In the genomic region with DNA sequence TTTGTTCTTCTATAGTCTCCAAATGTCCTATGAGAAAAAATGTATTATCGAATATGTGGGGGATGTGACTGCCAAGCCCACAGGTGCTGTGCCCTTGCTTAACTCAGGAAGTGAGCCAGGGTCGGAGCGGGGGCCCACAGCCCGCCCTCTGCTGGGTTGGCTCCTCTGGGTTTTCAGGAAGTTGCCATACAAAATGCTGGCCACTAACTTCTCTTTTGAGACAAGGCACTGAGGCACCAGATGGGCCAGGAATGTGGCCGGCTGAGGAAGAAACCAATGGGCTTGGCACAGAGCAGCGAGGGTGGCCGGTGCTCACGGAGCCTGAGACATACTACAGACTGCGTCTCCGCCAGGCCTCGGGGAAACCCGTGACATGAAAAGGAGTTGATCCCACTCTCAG, we compare ENCODE assay signal across 10 cellular contexts. TPM values are rescaled to one million over a fixed set of nuclear protein-coding genes. Genes with fewer than 3 reads are reported as not detected.
A peak's percentile ranks its signal among the peaks of the same experiment; 100 is the strongest.
DNase-seq lines count a peak whose midpoint lies in the region; ATAC-seq and TF ChIP-seq lines count a peak whose summit lies in the region.
"Had no signal": no experiment of that assay in that cellular context is flagged by ENCODE, and none has a peak within 500 bp of the region (broad histone marks: within the 10 kb centered on the region; RNA-seq: fewer than 3 reads in every experiment).

No MANE protein-coding gene starts in this region.

- intact Hi-C loops in breast epithelium (cut with DNase I; ENCODE audit: low total_unique reads): no loop called here
- intact Hi-C loops in MCF 10A (cut with micrococcal nuclease): no loop called here
- intact Hi-C loops in vagina (cut with DNase I): no loop called here
- intact Hi-C loops in activated CD4-positive, alpha-beta T cell treated with anti-CD3 and anti-CD28 coated beads for 36 hours (cut with DNase I, micrococcal nuclease): no loop called here

- POLR2A ChIA-PET in MCF 10A (lab: Yijun Ruan, JAX): interaction anchor here (0.7 kb wide), 1 partner anchor 76 kb away, joined by 3 read pairs; no protein-coding TSS in a partner anchor
- POLR2A ChIA-PET in activated CD4-positive, alpha-beta T cell treated with anti-CD3 and anti-CD28 coated beads for 36 hours (lab: Charles Lee): interaction anchor here (1.5 kb wide), 1 partner anchor 32 kb away, joined by 3 read pairs; no protein-coding TSS in a partner anchor

- peak in 1 of 2 donors; percentile 59 for DNase-seq in breast epithelium (ENCODE audit: low spot score in 2 of 2)
- DNase-seq in MCF 10A (ENCODE audit: unreplicated experiment): no peak
- no peak for DNase-seq in coronary artery (ENCODE audit: low spot score)
- DNase-seq in vagina (ENCODE audit: extremely low spot score in 2 of 2): no peak
- DNase-seq in activated CD4-positive, alpha-beta T cell treated with anti-CD3 and anti-CD28 coated beads for 36 hours: no peak
- DNase-seq: mesenchymal stem cell had no signal

- H3K4me3 Mint-ChIP-seq in MCF 10A (ENCODE audit: unreplicated experiment): no peak overlapping the region
- H3K4me3 Mint-ChIP-seq in activated CD4-positive, alpha-beta T cell treated with anti-CD3 and anti-CD28 coated beads for 36 hours: no peak overlapping the region

- ATAC-seq in GM18909 (IDR thresholded peaks at IDR 0.05; ENCODE audit: poor library complexity, unreplicated experiment): no peak
- no peak for ATAC-seq in HG03442 (IDR thresholded peaks at IDR 0.05; ENCODE audit: unreplicated experiment)
- ATAC-seq in activated CD4-positive, alpha-beta T cell treated with anti-CD3 and anti-CD28 coated beads for 36 hours: no peak

- no peaks in the 10 kb centered on the region for H3K27me3 ChIP-seq in breast epithelium
- no peaks in the 10 kb centered on the region for H3K27me3 ChIP-seq in muscle layer of duodenum (ENCODE audit: low read depth, low read length)
- no peaks in the 10 kb centered on the region for H3K27me3 ChIP-seq in vagina

- H3K27me3 Mint-ChIP-seq in MCF 10A (ENCODE audit: insufficient read depth, unreplicated experiment): no peaks in the 10 kb centered on the region
- H3K27me3 Mint-ChIP-seq in activated CD4-positive, alpha-beta T cell treated with anti-CD3 and anti-CD28 coated beads for 36 hours: peaks cover 2% of the 10 kb centered on the region

- TF ChIP-seq CTCF in breast epithelium (IDR thresholded peaks at IDR 0.05) (no peak), MCF 10A (IDR thresholded peaks at IDR 0.05; ENCODE audit: unreplicated experiment) (no peak), coronary artery (IDR thresholded peaks at IDR 0.05) (no peak), vagina (IDR thresholded peaks at IDR 0.05) (no peak)

- peaks cover 10% of the 10 kb centered on the region for H3K4me1 Mint-ChIP-seq in MCF 10A (ENCODE audit: insufficient read depth, unreplicated experiment)
- H3K4me1 Mint-ChIP-seq in activated CD4-positive, alpha-beta T cell treated with anti-CD3 and anti-CD28 coated beads for 36 hours: peaks cover 75% of the 10 kb centered on the region

- H3K36me3 ChIP-seq in breast epithelium (peaks cover 4% of the 10 kb centered on the region), muscle layer of duodenum (ENCODE audit: control insufficient read depth in 1 of 2, insufficient read depth in 2 of 2, low read length in 2 of 2) (peaks cover 9 to 16% of the 10 kb centered on the region in 2 donors), vagina (peaks cover 0 to 19% of the 10 kb centered on the region in 2 donors)

- H3K36me3 Mint-ChIP-seq in MCF 10A (ENCODE audit: insufficient read depth, unreplicated experiment): peaks cover 39% of the 10 kb centered on the region
- peaks cover 34% of the 10 kb centered on the region for H3K36me3 Mint-ChIP-seq in activated CD4-positive, alpha-beta T cell treated with anti-CD3 and anti-CD28 coated beads for 36 hours (ENCODE audit: low read depth)

- no peaks in the 10 kb centered on the region for H3K9me3 Mint-ChIP-seq in MCF 10A (ENCODE audit: unreplicated experiment)
- H3K9me3 Mint-ChIP-seq in activated CD4-positive, alpha-beta T cell treated with anti-CD3 and anti-CD28 coated beads for 36 hours (ENCODE audit: low read depth): no peaks in the 10 kb centered on the region

- H3K4me3 ChIP-seq in breast epithelium (no peak overlapping the region), coronary artery (no peak overlapping the region), muscle layer of duodenum (ENCODE audit: low read depth in 1 of 2, low read length in 2 of 2) (no peak overlapping the region), vagina (no peak overlapping the region)
- H3K4me3 ChIP-seq: HAP-1 had no signal

- CTCF ChIA-PET in MCF 10A (lab: Yijun Ruan, JAX): no interaction called here
- CTCF ChIA-PET in activated CD4-positive, alpha-beta T cell treated with anti-CD3 and anti-CD28 coated beads for 36 hours (lab: Charles Lee): interaction anchor here (0.6 to 7.5 kb wide), 4 partner anchors 11 to 56 kb away, joined by 3 to 125 read pairs (median 35); no protein-coding TSS in a partner anchor

- peaks cover 0 to 10% of the 10 kb centered on the region in 2 donors for H3K4me1 ChIP-seq in breast epithelium
- H3K4me1 ChIP-seq in muscle layer of duodenum (ENCODE audit: control insufficient read depth in 1 of 2, insufficient read depth in 2 of 2, low read length in 2 of 2): peaks cover 18 to 28% of the 10 kb centered on the region in 2 donors
- peaks cover 70% of the 10 kb centered on the region for H3K4me1 ChIP-seq in vagina

- H3K9me3 ChIP-seq in breast epithelium (no peaks in the 10 kb centered on the region), muscle layer of duodenum (ENCODE audit: control insufficient read depth in 1 of 2, low read length in 2 of 2) (no peaks in the 10 kb centered on the region), vagina (no peaks in the 10 kb centered on the region)
- H3K9me3 ChIP-seq: HAP-1 had no signal

- BruUV-seq in MCF 10A (replicated peaks; lab: Mats Ljungman, UMichigan): no TSS peak

- H3K27ac Mint-ChIP-seq in MCF 10A (ENCODE audit: low read depth, unreplicated experiment): no peak overlapping the region
- H3K27ac Mint-ChIP-seq in activated CD4-positive, alpha-beta T cell treated with anti-CD3 and anti-CD28 coated beads for 36 hours: no peak overlapping the region

- H3K27ac ChIP-seq in breast epithelium (peak overlapping the region; percentile 20 to 59), coronary artery (peak overlapping the region; percentile 41 to 80), muscle layer of duodenum (ENCODE audit: low read length) (peak overlapping the region; percentile 10), vagina (peak overlapping the region; percentile 48)

- TF ChIP-seq POLR2A in breast epithelium (IDR thresholded peaks at IDR 0.05) (no peak), vagina (IDR thresholded peaks at IDR 0.05) (no peak)

RNA-seq across cellular contexts. Expression of a gene that starts 58.9 kb away (rescaled TPM):
- total RNA-seq in breast epithelium (10 to 100 TPM; 17.0 to 39.7 (median 22.8) TPM), MCF 10A (2022) (12.9 and 14.9 TPM in 2 replicates), vagina (35.1 TPM)
- total RNA-seq in activated CD4-positive, alpha-beta T cell treated with anti-CD3 and anti-CD28 coated beads for 36 hours: 10 to 100 TPM; 13.3 to 13.9 TPM

Comparison
In these comparisons a context has a peak if more than half of its experiments do, and no peak if none do; other contexts are left out.
1. H3K27ac ChIP-seq: peak in every context shown above with its lines; median percentile 60 in coronary artery; 48 in vagina; 40 in breast epithelium; 10 in muscle layer of duodenum.